Comparison of ENCODE assay signal across 1 cellular context in the genomic region with DNA sequence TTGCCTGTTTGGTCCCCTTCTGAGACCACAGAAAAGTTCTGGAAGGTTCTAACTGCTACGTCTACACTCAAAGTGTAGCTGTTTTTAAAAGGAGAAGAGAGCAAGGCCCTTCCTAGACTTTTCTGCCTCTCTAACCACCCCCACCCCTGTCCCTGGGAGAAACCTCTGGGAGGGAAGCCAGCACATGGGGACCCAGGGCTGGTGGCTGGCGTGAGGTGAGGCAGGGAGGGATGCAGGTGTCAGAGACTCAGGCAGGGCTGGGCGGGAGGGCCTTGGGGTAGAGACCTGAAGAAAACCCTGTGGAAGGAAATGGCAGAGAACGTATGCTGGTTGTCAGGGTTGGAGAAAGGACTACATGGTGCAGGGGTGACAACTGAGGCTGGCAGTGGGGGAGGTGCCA.
TF ChIP-seq lines count a peak whose summit lies in the region.

No MANE protein-coding gene starts in this region.

TF ChIP-seq in IMR-90, 13 proteins besides CTCF, POLR2A, EP300 and RAD21 (continued from another document):
- TF ChIP-seq, protein P1, sequence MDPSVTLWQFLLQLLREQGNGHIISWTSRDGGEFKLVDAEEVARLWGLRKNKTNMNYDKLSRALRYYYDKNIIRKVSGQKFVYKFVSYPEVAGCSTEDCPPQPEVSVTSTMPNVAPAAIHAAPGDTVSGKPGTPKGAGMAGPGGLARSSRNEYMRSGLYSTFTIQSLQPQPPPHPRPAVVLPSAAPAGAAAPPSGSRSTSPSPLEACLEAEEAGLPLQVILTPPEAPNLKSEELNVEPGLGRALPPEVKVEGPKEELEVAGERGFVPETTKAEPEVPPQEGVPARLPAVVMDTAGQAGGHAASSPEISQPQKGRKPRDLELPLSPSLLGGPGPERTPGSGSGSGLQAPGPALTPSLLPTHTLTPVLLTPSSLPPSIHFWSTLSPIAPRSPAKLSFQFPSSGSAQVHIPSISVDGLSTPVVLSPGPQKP (IDR thresholded peaks at IDR 0.05; ENCODE audit: borderline replicate concordance, low read depth, low read length): no peak
- TF ChIP-seq MAZ (IDR thresholded peaks at IDR 0.05; ENCODE audit: borderline replicate concordance, low read depth, low read length) (no peak), MXI1 (IDR thresholded peaks at IDR 0.05; ENCODE audit: borderline replicate concordance, low read depth, low read length) (no peak), RCOR1 (IDR thresholded peaks at IDR 0.05; ENCODE audit: insufficient replicate concordance, low read length) (no peak), CHD1 (IDR thresholded peaks at IDR 0.05; ENCODE audit: low read depth, low read length) (no peak), RFX5 (IDR thresholded peaks at IDR 0.05; ENCODE audit: low read depth, low read length) (no peak), CEBPB (IDR thresholded peaks at IDR 0.05; ENCODE audit: low read depth, low read length) (no peak)
- TF ChIP-seq, protein P2, sequence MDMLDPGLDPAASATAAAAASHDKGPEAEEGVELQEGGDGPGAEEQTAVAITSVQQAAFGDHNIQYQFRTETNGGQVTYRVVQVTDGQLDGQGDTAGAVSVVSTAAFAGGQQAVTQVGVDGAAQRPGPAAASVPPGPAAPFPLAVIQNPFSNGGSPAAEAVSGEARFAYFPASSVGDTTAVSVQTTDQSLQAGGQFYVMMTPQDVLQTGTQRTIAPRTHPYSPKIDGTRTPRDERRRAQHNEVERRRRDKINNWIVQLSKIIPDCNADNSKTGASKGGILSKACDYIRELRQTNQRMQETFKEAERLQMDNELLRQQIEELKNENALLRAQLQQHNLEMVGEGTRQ (IDR thresholded peaks at IDR 0.05; ENCODE audit: low read depth, low read length): no peak
TF ChIP-seq in IMR-90: peak in this region for 0.
